In genomic region chr22:44799932-44800634, GRCh38 we compare ENCODE assay signal across 2 cellular contexts. TPM values are rescaled to one million over a fixed set of nuclear protein-coding genes. Genes with fewer than 3 reads are reported as not detected.
"Had no signal": no experiment of that assay in that cellular context is flagged by ENCODE, and none has a peak within 500 bp of the region (broad histone marks: within the 10 kb centered on the region; RNA-seq: fewer than 3 reads in every experiment).

No MANE protein-coding gene starts in this region.

RNA-seq across cellular contexts. Expression of gene ARHGAP8, which starts 47.7 kb away (rescaled TPM):
- total RNA-seq: LHCN-M2 had no signal
- polyA plus RNA-seq: IgD-negative memory B cell had no signal
